Comparison of ENCODE assay signal across 15 cellular contexts in genomic region chr7:155591055-155591750, GRCh38. TPM values are rescaled to one million over a fixed set of nuclear protein-coding genes. Genes with fewer than 3 reads are reported as not detected.
A peak's percentile ranks its signal among the peaks of the same experiment; 100 is the strongest.
DNase-seq lines count a peak whose midpoint lies in the region; ATAC-seq and TF ChIP-seq lines count a peak whose summit lies in the region.
"Had no signal": no experiment of that assay in that cellular context is flagged by ENCODE, and none has a peak within 500 bp of the region (broad histone marks: within the 10 kb centered on the region; RNA-seq: fewer than 3 reads in every experiment).

No MANE protein-coding gene starts in this region.

- H3K4me2 ChIP-seq in OCI-LY3 (ENCODE audit: low read length): peak overlapping the region; percentile 29
- H3K4me2 ChIP-seq: PC-9 had no signal

- DNase-seq in cardiac septum (ENCODE audit: low spot score) (peak; percentile 86), left ventricle myocardium superior (no peak), left lung (peak in 1 of 2 donors; percentile 49), cerebellar cortex (ENCODE audit: low spot score) (no peak), upper lobe of right lung (no peak), C1 segment of cervical spinal cord (lab: John Stamatoyannopoulos, UW) (no peak)
- DNase-seq: activated CD4-positive, alpha-beta T cell treated with anti-CD3 and anti-CD28 coated beads for 1 hour; activated T-cell treated with anti-CD3 and anti-CD28 coated beads, Interleukin-2, amount 50 U/mL, for 72 hours; PC-9; testis had no signal

- H3K9me3 ChIP-seq in OCI-LY3 (ENCODE audit: insufficient read depth, low read length) (no peaks in the 10 kb centered on the region), left lung (no peaks in the 10 kb centered on the region), upper lobe of right lung (no peaks in the 10 kb centered on the region)
- H3K9me3 ChIP-seq: left ventricle myocardium inferior, testis had no signal

- H3K9ac ChIP-seq in OCI-LY3 (ENCODE audit: low read length): no peak overlapping the region

- TF ChIP-seq CTCF in OCI-LY3 (IDR thresholded peaks at IDR 0.05; ENCODE audit: low read depth, low read length): no peak
- no peak for TF ChIP-seq CTCF in left lung (IDR thresholded peaks at IDR 0.05)
- no peak for TF ChIP-seq CTCF in upper lobe of right lung (IDR thresholded peaks at IDR 0.05)

- ATAC-seq in left ventricle myocardium superior (no peak), left lung (peak; percentile 17), HG03175 (IDR thresholded peaks at IDR 0.05; ENCODE audit: unreplicated experiment) (no peak), upper lobe of right lung (no peak)
- ATAC-seq: activated T-cell treated with anti-CD3 and anti-CD28 coated beads, Interleukin-2, amount 50 U/mL, for 72 hours; T-cell had no signal

- peaks cover 8% of the 10 kb centered on the region; the same call in 1 of the 2 replicates for H3K27me3 ChIP-seq in OCI-LY3 (ENCODE audit: low read depth, low read length)
- H3K27me3 ChIP-seq in left lung: peaks cover 0 to 19% of the 10 kb centered on the region in 2 donors
- H3K27me3 ChIP-seq in upper lobe of right lung: no peaks in the 10 kb centered on the region
- H3K27me3 ChIP-seq: testis had no signal

- H2AFZ ChIP-seq in OCI-LY3 (ENCODE audit: low read depth, low read length): no peak overlapping the region
- H2AFZ ChIP-seq: PC-9 had no signal

- intact Hi-C loops in cardiac septum (cut with DNase I): no loop called here
- intact Hi-C loops in left ventricle myocardium superior (cut with micrococcal nuclease): no loop called here
- intact Hi-C loops in left lung (cut with DNase I): loop anchor here in 1 of 2 donors (10.0 kb wide), 1 partner anchor 174 kb away; no protein-coding TSS in a partner anchor
- intact Hi-C loops in upper lobe of right lung (cut with DNase I): loop anchor here (10.0 kb wide), 1 partner anchor 144 kb away; no protein-coding TSS in a partner anchor

- no peaks in the 10 kb centered on the region for H4K20me1 ChIP-seq in OCI-LY3 (ENCODE audit: insufficient read depth, low read length)

- H3K79me2 ChIP-seq in OCI-LY3 (ENCODE audit: low read length): no peaks in the 10 kb centered on the region

- H3K4me1 ChIP-seq in OCI-LY3 (ENCODE audit: low read length): peaks cover 22% of the 10 kb centered on the region
- H3K4me1 ChIP-seq in left lung: peaks cover 4 to 49% of the 10 kb centered on the region in 2 donors
- H3K4me1 ChIP-seq in upper lobe of right lung: peaks cover 15% of the 10 kb centered on the region
- H3K4me1 ChIP-seq: left ventricle myocardium inferior, testis had no signal

- no peaks in the 10 kb centered on the region for H3K36me3 ChIP-seq in OCI-LY3 (replicated peaks; ENCODE audit: low read depth, low read length)
- no peaks in the 10 kb centered on the region for H3K36me3 ChIP-seq in left lung
- H3K36me3 ChIP-seq in upper lobe of right lung: no peaks in the 10 kb centered on the region
- H3K36me3 ChIP-seq: left ventricle myocardium inferior had no signal

- H3K4me3 ChIP-seq in OCI-LY3 (ENCODE audit: low read length) (no peak overlapping the region), left lung (no peak overlapping the region), upper lobe of right lung (no peak overlapping the region)
- H3K4me3 ChIP-seq: left ventricle myocardium inferior, PC-9, testis had no signal

- no peak overlapping the region for H3K27ac ChIP-seq in OCI-LY3 (ENCODE audit: low read length)
- H3K27ac ChIP-seq in left lung: peak overlapping the region in 1 of 2 donors; percentile 94
- H3K27ac ChIP-seq in upper lobe of right lung: no peak overlapping the region
- H3K27ac ChIP-seq: left ventricle myocardium inferior, PC-9, testis had no signal

RNA-seq across cellular contexts. Expression of gene CNPY1, which starts 44.8 kb away (rescaled TPM):
- total RNA-seq in cardiac septum (not detected), left ventricle myocardium superior (not detected), left lung (not detected), upper lobe of right lung (not detected)
- total RNA-seq: activated T-cell treated with anti-CD3 and anti-CD28 coated beads, Interleukin-2, amount 50 U/mL, for 72 hours; fibroblast of lung; left ventricle myocardium inferior; PC-9; T-cell had no signal

RNA-seq across cellular contexts. Expression of gene RBM33, which starts 53.3 kb away (rescaled TPM):
- total RNA-seq in cardiac septum: 41.4 TPM
- 37.8 TPM for total RNA-seq in left ventricle myocardium superior
- total RNA-seq in left lung: 10 to 100 TPM; 44.5 to 54.0 TPM
- 62.8 TPM for total RNA-seq in upper lobe of right lung
